8 cellular contexts compared by ENCODE assay signal in the genomic region with DNA sequence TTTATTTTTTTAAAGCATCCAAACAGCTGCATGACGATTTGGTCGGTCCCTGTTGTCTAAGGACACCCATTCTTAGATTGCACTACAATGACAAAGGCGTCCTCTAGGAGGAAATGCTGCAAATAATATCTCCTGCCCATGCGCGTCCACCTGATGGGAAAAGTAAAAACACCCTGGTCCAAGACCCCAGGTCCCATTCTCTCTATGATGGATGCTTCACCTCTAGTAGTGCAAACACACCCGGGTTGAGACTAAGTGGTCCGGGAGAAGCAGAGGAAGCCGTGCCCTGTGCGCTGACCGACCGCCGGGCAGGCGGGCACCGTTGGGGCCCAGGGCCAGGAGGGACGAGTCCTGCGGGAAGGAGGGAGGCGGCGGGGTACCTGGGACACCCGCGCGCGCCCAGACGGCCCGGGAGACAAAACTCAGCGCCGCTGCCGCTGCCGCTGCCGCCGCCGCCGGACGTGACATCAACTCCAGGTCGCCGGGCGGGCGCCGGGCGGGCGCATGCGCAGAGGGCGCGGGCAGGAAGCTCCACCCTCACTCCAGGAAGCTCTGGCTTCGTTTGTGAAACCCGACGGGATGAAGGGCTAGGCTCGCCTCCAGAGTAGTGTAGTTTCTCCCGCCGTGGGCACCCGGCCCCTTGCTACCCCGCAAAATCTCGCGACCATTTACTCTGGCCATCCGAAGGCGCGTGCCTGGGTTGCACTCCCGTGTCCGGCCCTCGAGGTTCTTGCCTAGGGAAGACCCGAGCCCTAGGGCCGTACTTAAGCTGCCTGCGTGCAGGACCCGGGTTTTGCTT.
DNase-seq lines count a peak whose midpoint lies in the region; ATAC-seq and TF ChIP-seq lines count a peak whose summit lies in the region.

TSS of gene TBC1D7 (minus strand) at position 462 of the 799 bp plus-strand sequence. CDS start 1,639 bp downstream, outside the sequence.

- peak; percentile 91 for ATAC-seq in GM19023 (IDR thresholded peaks at IDR 0.05; ENCODE audit: unreplicated experiment)
- ATAC-seq in HG03196 (IDR thresholded peaks at IDR 0.05; ENCODE audit: unreplicated experiment): peak; percentile 86

- peak; percentile 83 for DNase-seq in AG09319 (ENCODE audit: extremely low read depth, low read depth)
- DNase-seq in NCI-H345 (lab: John Stamatoyannopoulos, UW): peak; percentile 63
- peak; percentile 82 for DNase-seq in activated CD4-positive, CD25-positive, alpha-beta regulatory T cell treated with anti-CD3 and anti-CD28 coated beads, Interleukin-2, amount 50 U/mL, for 16 hours (ENCODE audit: low read depth, low spot score)
- DNase-seq in central memory CD4-positive, alpha-beta T cell: peak; percentile 94
- peak; percentile 98 for DNase-seq in islet precursor cell
- DNase-seq in stimulated activated CD4-positive, alpha-beta T cell treated with anti-CD3 and anti-CD28 coated beads, Interleukin-12 subunit alpha, Interleukin-12 subunit beta, amount 100 ng/mL, for 48 hours (ENCODE audit: low read depth in 2 of 3, low spot score in 1 of 3): peak; percentile 82 to 89 (median 88)

- peak; percentile 18 for TF ChIP-seq CTCF in AG09319 (IDR thresholded peaks at IDR 0.05; ENCODE audit: low read depth, low read length)

Comparison
In these comparisons a context has a peak if more than half of its experiments do, and no peak if none do; other contexts are left out.
1. Peak in every context shown above with its lines: DNase-seq and ATAC-seq.